ENCODE assay signal across 1 cellular context in the genomic region with DNA sequence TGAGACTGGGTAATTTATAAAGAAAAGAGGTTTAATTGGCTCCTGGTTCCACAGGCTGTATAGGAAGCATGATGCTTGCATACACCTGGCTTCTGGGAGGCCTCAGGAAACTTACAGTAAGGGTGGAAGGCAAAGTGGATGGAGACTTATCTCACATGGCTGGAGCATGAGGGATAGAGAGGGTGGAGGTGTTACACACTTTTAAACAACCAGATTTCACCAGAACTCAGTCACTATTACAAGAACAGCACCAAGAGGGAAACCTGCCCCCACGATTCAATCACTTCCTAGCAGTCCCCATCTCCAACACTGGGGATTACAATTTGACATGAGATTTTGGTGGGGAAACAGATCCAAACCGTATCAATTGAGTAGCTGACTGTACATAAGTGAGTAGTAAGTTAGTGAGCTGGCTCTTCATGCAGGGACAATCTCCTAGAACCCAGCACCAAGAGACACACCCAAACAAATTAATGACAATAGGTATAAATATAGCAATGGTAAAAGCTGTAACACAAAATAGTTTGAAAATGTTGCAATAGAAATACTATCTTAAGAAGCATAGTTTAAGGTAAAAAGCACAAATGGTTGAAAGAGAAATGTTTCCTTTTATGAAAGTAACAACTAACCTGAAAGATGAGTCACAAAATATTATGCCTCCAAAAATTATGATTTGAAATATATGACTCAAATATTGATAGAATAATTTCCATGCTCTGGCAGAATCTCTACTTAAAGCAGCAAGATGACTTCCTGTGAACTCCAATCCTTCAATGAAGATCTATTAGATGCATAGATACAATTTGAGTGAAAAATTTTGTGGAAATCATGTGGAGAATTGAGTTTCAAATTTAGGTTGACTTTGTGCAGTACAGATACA.
TF ChIP-seq lines count a peak whose summit lies in the region.

No MANE protein-coding gene starts in this region.

TF ChIP-seq in SK-N-SH treated with all-trans-retinoic acid at 6 μM for 48 hours, 23 proteins besides CTCF, POLR2A, EP300 and RAD21 (continued from another document):
- TF ChIP-seq, protein P1, sequence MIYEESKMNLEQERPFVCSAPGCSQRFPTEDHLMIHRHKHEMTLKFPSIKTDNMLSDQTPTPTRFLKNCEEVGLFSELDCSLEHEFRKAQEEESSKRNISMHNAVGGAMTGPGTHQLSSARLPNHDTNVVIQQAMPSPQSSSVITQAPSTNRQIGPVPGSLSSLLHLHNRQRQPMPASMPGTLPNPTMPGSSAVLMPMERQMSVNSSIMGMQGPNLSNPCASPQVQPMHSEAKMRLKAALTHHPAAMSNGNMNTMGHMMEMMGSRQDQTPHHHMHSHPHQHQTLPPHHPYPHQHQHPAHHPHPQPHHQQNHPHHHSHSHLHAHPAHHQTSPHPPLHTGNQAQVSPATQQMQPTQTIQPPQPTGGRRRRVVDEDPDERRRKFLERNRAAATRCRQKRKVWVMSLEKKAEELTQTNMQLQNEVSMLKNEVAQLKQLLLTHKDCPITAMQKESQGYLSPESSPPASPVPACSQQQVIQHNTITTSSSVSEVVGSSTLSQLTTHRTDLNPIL (CRISPR knock-in tag; IDR thresholded peaks at IDR 0.05; ENCODE audit: low read depth): no peak
- TF ChIP-seq OSR1 (CRISPR knock-in tag; IDR thresholded peaks at IDR 0.05): no peak
- no peak for TF ChIP-seq PPARA (CRISPR knock-in tag; IDR thresholded peaks at IDR 0.05; ENCODE audit: borderline replicate concordance)
- TF ChIP-seq SNAI2 (CRISPR knock-in tag; IDR thresholded peaks at IDR 0.05): no peak
- TF ChIP-seq ZFP30 (CRISPR knock-in tag; IDR thresholded peaks at IDR 0.05): no peak
- TF ChIP-seq ISL1 (CRISPR knock-in tag; IDR thresholded peaks at IDR 0.05): no peak
- TF ChIP-seq CSRNP3 (CRISPR knock-in tag; IDR thresholded peaks at IDR 0.05): no peak
- TF ChIP-seq ZNF565 (CRISPR knock-in tag; conservative IDR thresholded peaks at IDR 0.05; ENCODE audit: low read depth): no peak
- TF ChIP-seq ESRRG (CRISPR knock-in tag; IDR thresholded peaks at IDR 0.05): no peak
- TF ChIP-seq, protein P2, sequence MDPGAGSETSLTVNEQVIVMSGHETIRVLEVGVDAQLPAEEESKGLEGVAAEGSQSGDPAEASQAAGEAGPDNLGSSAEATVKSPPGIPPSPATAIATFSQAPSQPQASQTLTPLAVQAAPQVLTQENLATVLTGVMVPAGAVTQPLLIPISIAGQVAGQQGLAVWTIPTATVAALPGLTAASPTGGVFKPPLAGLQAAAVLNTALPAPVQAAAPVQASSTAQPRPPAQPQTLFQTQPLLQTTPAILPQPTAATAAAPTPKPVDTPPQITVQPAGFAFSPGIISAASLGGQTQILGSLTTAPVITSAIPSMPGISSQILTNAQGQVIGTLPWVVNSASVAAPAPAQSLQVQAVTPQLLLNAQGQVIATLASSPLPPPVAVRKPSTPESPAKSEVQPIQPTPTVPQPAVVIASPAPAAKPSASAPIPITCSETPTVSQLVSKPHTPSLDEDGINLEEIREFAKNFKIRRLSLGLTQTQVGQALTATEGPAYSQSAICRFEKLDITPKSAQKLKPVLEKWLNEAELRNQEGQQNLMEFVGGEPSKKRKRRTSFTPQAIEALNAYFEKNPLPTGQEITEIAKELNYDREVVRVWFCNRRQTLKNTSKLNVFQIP (CRISPR knock-in tag; IDR thresholded peaks at IDR 0.05; ENCODE audit: borderline replicate concordance, low read depth): no peak
- no peak for TF ChIP-seq BACH2 (CRISPR knock-in tag; IDR thresholded peaks at IDR 0.05; ENCODE audit: borderline replicate concordance)
- TF ChIP-seq GLIS3 (CRISPR knock-in tag; IDR thresholded peaks at IDR 0.05): no peak
- no peak for TF ChIP-seq ZFP3 (CRISPR knock-in tag; IDR thresholded peaks at IDR 0.05)
- no peak for TF ChIP-seq RARB (CRISPR knock-in tag; IDR thresholded peaks at IDR 0.05)
- TF ChIP-seq TCF4 (CRISPR knock-in tag; IDR thresholded peaks at IDR 0.05; ENCODE audit: borderline replicate concordance): no peak
- TF ChIP-seq, protein P3, sequence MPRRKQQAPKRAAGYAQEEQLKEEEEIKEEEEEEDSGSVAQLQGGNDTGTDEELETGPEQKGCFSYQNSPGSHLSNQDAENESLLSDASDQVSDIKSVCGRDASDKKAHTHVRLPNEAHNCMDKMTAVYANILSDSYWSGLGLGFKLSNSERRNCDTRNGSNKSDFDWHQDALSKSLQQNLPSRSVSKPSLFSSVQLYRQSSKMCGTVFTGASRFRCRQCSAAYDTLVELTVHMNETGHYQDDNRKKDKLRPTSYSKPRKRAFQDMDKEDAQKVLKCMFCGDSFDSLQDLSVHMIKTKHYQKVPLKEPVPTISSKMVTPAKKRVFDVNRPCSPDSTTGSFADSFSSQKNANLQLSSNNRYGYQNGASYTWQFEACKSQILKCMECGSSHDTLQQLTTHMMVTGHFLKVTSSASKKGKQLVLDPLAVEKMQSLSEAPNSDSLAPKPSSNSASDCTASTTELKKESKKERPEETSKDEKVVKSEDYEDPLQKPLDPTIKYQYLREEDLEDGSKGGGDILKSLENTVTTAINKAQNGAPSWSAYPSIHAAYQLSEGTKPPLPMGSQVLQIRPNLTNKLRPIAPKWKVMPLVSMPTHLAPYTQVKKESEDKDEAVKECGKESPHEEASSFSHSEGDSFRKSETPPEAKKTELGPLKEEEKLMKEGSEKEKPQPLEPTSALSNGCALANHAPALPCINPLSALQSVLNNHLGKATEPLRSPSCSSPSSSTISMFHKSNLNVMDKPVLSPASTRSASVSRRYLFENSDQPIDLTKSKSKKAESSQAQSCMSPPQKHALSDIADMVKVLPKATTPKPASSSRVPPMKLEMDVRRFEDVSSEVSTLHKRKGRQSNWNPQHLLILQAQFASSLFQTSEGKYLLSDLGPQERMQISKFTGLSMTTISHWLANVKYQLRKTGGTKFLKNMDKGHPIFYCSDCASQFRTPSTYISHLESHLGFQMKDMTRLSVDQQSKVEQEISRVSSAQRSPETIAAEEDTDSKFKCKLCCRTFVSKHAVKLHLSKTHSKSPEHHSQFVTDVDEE (CRISPR knock-in tag; IDR thresholded peaks at IDR 0.05): no peak
- TF ChIP-seq TOX (CRISPR knock-in tag; IDR thresholded peaks at IDR 0.05; ENCODE audit: borderline replicate concordance): no peak
- no peak for TF ChIP-seq ZNF70 (CRISPR knock-in tag; IDR thresholded peaks at IDR 0.05)
